Comparison of ENCODE assay signal across 8 cellular contexts in genomic region chr14:35808076-35808657, GRCh38. TPM values are rescaled to one million over a fixed set of nuclear protein-coding genes. Genes with fewer than 3 reads are reported as not detected.
DNase-seq lines count a peak whose midpoint lies in the region; ATAC-seq and TF ChIP-seq lines count a peak whose summit lies in the region.

No MANE protein-coding gene starts in this region.

- in situ Hi-C loops in G401 (cut with HindIII; ENCODE audit: low sequenced_read_pairs) (no loop called here), astrocyte of the spinal cord (cut with HindIII; ENCODE audit: low sequenced_read_pairs) (no loop called here)

- DNase-seq in G401 (ENCODE audit: low spot score): peak; percentile 39
- DNase-seq in NCI-H226: peak; percentile 12
- DNase-seq in astrocyte of the spinal cord (ENCODE audit: low read depth, low spot score): peak; percentile 16
- DNase-seq in iPS-NIHi7 (ENCODE audit: extremely low spot score): peak; percentile 33
- peak; percentile 33 for DNase-seq in stimulated activated CD4-positive, alpha-beta T cell treated with anti-CD3 and anti-CD28 coated beads, Interleukin-4, amount 100 ng/mL, for 24 hours

- no peak for TF ChIP-seq CTCF in astrocyte of the spinal cord (IDR thresholded peaks at IDR 0.05; ENCODE audit: low read depth, low read length)

- ATAC-seq in HG03354 (IDR thresholded peaks at IDR 0.05; ENCODE audit: poor library complexity, severe bottlenecking, unreplicated experiment): no peak
- no peak for ATAC-seq in HG02678 (IDR thresholded peaks at IDR 0.05; ENCODE audit: unreplicated experiment)
- no peak for ATAC-seq in HG02610 (IDR thresholded peaks at IDR 0.05; ENCODE audit: unreplicated experiment)

- H3K4me3 ChIP-seq in astrocyte of the spinal cord (ENCODE audit: low read depth, low read length): peak overlapping the region; percentile 83

RNA-seq across cellular contexts. Expression of gene RALGAPA1, which starts 0.9 kb away (rescaled TPM):
- total RNA-seq in G401 (2014; rRNA removed; shearing (Covaris generic)): 11.1 and 17.6 TPM in 2 replicates

RNA-seq across cellular contexts. Expression of gene BRMS1L, which starts 18.0 kb away (rescaled TPM):
- 8.7 and 24.4 TPM in 2 replicates for total RNA-seq in G401 (2014; rRNA removed; shearing (Covaris generic))
